8 cellular contexts compared by ENCODE assay signal in the genomic region with DNA sequence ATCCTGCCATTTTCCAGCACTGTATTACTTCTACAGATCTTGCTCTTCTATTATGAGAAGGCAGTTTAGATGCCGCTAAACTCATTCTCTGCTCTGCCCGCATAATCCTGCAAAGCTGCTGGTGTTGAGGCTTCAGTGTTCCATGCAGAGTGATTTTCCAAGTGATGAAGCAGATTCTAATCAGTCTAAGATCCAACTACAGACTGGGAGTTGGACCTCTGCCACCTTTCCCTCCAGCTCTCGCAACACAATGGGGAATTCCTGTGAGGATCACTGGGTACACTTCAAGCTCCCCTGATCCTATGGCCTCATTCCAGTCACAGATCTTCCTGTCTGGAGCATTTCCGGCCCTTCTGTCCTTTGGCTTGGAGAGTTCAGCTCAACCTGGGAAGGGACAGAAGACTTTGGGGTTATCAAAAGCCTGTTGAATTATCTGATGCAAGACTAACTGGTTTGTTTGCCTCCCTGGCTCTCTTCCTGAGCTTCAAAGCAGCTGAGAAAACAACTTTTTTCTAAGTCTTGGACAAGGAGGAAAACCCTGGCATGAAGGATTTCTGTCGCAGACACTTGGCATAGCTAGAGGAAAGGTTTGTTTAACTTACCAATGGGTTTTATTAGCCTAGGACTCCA.
DNase-seq lines count a peak whose midpoint lies in the region; ATAC-seq and TF ChIP-seq lines count a peak whose summit lies in the region.

No MANE protein-coding gene starts in this region.

- no peak for TF ChIP-seq CTCF in coronary artery (IDR thresholded peaks at IDR 0.05)

- no peaks in the 10 kb centered on the region for H3K36me3 ChIP-seq in mucosa of rectum (ENCODE audit: control insufficient read depth in 2 of 2, insufficient read depth in 2 of 2, low read length in 2 of 2)

- H3K9me3 ChIP-seq in mucosa of rectum (ENCODE audit: control insufficient read depth in 2 of 2, low read length in 2 of 2): no peaks in the 10 kb centered on the region

- no peak for ATAC-seq in GM18505 (IDR thresholded peaks at IDR 0.05; ENCODE audit: unreplicated experiment)

- no peaks in the 10 kb centered on the region for H3K27me3 ChIP-seq in mucosa of rectum (ENCODE audit: control insufficient read depth in 2 of 2, insufficient read depth in 2 of 2, low read length in 2 of 2)

- H3K27ac ChIP-seq in coronary artery (peak overlapping the region; percentile 85 to 86), mucosa of rectum (ENCODE audit: low read depth in 2 of 2, low read length in 2 of 2) (peak overlapping the region; percentile 52 to 57)

- TF ChIP-seq POLR2A in GM18505 (IDR thresholded peaks at IDR 0.05; ENCODE audit: borderline replicate concordance, extremely low read depth, insufficient read depth, insufficient read length): no peak

- peaks cover 4 to 10% of the 10 kb centered on the region in 2 donors for H3K4me1 ChIP-seq in mucosa of rectum (ENCODE audit: control insufficient read depth in 2 of 2, insufficient read depth in 2 of 2, low read length in 2 of 2)

- H3K4me3 ChIP-seq in coronary artery (no peak overlapping the region), mucosa of rectum (ENCODE audit: low read length in 2 of 2) (no peak overlapping the region)

- no peak overlapping the region for H3K9ac ChIP-seq in mucosa of rectum (ENCODE audit: low read depth in 1 of 2, low read length in 2 of 2)

- peak; percentile 71 for DNase-seq in AG08395 (ENCODE audit: low spot score)
- peak; percentile 95 for DNase-seq in M059J (ENCODE audit: low read depth)
- no peak for DNase-seq in coronary artery (ENCODE audit: low spot score)
- DNase-seq in NOMO-1 (lab: John Stamatoyannopoulos, UW; ENCODE audit: unreplicated experiment in 2 of 2): no peak
- DNase-seq in RKO (ENCODE audit: low spot score): no peak
- no peak for DNase-seq in NCI-H748 (lab: John Stamatoyannopoulos, UW; ENCODE audit: unreplicated experiment)

Comparison
In these comparisons a context has a peak if more than half of its experiments do, and no peak if none do; other contexts are left out.
1. DNase-seq: peak in AG08395 (single experiment) and M059J (single experiment); none in coronary artery (single experiment), NOMO-1 (0 of 2), RKO (single experiment) and NCI-H748 (single experiment).